Comparison of ENCODE assay signal across 35 cellular contexts in the genomic region with DNA sequence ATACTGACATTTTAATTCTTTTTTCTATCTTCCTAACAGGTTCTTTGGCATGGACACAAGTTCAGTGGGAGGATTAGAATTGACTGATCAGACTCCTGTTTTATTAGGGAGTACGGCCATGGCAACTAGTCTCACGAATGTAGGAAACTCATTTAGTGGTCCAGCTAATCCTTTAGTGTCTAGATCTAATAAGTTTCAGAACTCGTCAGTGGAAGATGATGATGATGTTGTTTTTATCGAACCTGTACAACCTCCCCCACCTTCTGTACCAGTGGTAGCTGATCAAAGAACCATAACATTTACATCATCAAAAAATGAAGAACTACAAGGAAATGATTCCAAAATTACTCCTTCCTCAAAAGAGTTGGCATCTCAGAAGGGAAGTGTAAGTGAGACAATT.
"Had no signal": no experiment of that assay in that cellular context is flagged by ENCODE, and none has a peak within 500 bp of the region (broad histone marks: within the 10 kb centered on the region; RNA-seq: fewer than 3 reads in every experiment).

No MANE protein-coding gene starts in this region.

- H3K4me1 ChIP-seq: Peyer's patch had no signal

- H3K9me3 ChIP-seq: Peyer's patch had no signal

- DNase-seq: activated CD4-positive, alpha-beta T cell treated with anti-CD3 and anti-CD28 coated beads for 36 hours; activated CD4-positive, alpha-beta T cell treated with anti-CD3 and anti-CD28 coated beads, Interleukin-2, amount 10 ng/mL, durations not matched to agents 7 days and 5 days; activated CD4-positive, alpha-beta T cell treated with anti-CD3 and anti-CD28 coated beads, Interleukin-2, amount 50 U/mL, for 48 hours; activated CD4-positive, CD25-positive, alpha-beta regulatory T cell; activated CD8-positive, alpha-beta T cell treated with anti-CD3 and anti-CD28 coated beads, Interleukin-2, amount 10 ng/mL, durations not matched to agents 7 days and 5 days; activated gamma-delta T cell; activated naive CD4-positive, alpha-beta T cell treated with Interleukin-2 at 50 U/mL for 16 hours; activated T-cell treated with anti-CD3 and anti-CD28 coated beads, Interleukin-2, amount 50 U/mL, for 4 hours; anterior cingulate cortex; central memory CD4-positive, alpha-beta T cell; Karpas-422; KBM-7; NCI-H1092 treated with DMSO at 0.1 percent for 48 hours; NCI-H1417; NCI-H146; NCI-H187; NCI-H2029 treated with DMSO at 0.1 percent for 48 hours; NCI-H2107; NCI-H2171; NCI-H510A; NCI-H526; NCI-H748 treated with DMSO at 0.1 percent for 48 hours; NK-92 treated with Interleukin-12 subunit alpha and Interleukin-12 subunit beta, amount 100 ng/mL, for 24 hours; PC-3; Peyer's patch; RPMI8226; SIG-M5; T-cell; T-helper 2 cell; T-helper 9 cell; WERI-Rb-1 had no signal

- H3K4me3 ChIP-seq: Peyer's patch had no signal

- H3K27ac Mint-ChIP-seq: activated CD4-positive, alpha-beta T cell treated with anti-CD3 and anti-CD28 coated beads, Interleukin-2, amount 10 ng/mL, durations not matched to agents 7 days and 5 days; activated CD8-positive, alpha-beta T cell treated with anti-CD3 and anti-CD28 coated beads, Interleukin-2, amount 10 ng/mL, durations not matched to agents 7 days and 5 days; activated naive CD4-positive, alpha-beta T cell treated with anti-CD3 and anti-CD28 coated beads, Interleukin-2, amount 50 U/mL, for 24 hours; activated T-helper 2 cell treated with anti-CD3 and anti-CD28 coated beads, Interferon-gamma antibody, Interleukin-2, Interleukin-4, amounts not matched to agents 10 μg/mL and 5 μg/mL and 100 μg/mL, durations not matched to agents 14 hours and 24 hours and 36 hours had no signal

- H3K27me3 Mint-ChIP-seq: activated CD4-positive, alpha-beta T cell treated with anti-CD3 and anti-CD28 coated beads for 36 hours; activated CD4-positive, alpha-beta T cell treated with anti-CD3 and anti-CD28 coated beads, Interleukin-2, amount 10 ng/mL, durations not matched to agents 7 days and 5 days; activated naive CD4-positive, alpha-beta T cell treated with anti-CD3 and anti-CD28 coated beads, Interleukin-2, amount 50 U/mL, for 24 hours; brain; T-cell had no signal

- ATAC-seq: activated CD4-positive, alpha-beta T cell treated with anti-CD3 and anti-CD28 coated beads for 36 hours; activated CD8-positive, alpha-beta T cell treated with anti-CD3 and anti-CD28 coated beads, Interleukin-2, amount 10 ng/mL, durations not matched to agents 7 days and 5 days; activated T-cell treated with anti-CD3 and anti-CD28 coated beads, Interleukin-2, amount 50 U/mL, for 4 hours; PC-3; SK-N-SH treated with all-trans-retinoic acid at 6 μM for 48 hours; T-cell had no signal

- H3K4me3 Mint-ChIP-seq: activated CD4-positive, alpha-beta T cell treated with anti-CD3 and anti-CD28 coated beads for 36 hours; activated CD4-positive, alpha-beta T cell treated with anti-CD3 and anti-CD28 coated beads, Interleukin-2, amount 10 ng/mL, durations not matched to agents 7 days and 5 days; activated CD8-positive, alpha-beta T cell treated with anti-CD3 and anti-CD28 coated beads, Interleukin-2, amount 10 ng/mL, durations not matched to agents 7 days and 5 days; activated naive CD4-positive, alpha-beta T cell treated with anti-CD3 and anti-CD28 coated beads, Interleukin-2, amount 50 U/mL, for 24 hours; activated T-cell treated with anti-CD3 and anti-CD28 coated beads, Interleukin-2, amount 50 U/mL, for 4 hours; brain; T-cell had no signal

- H3K27ac ChIP-seq: Peyer's patch, WERI-Rb-1 had no signal

- H3K27me3 ChIP-seq: Peyer's patch had no signal
